In genomic region chr11:45618897-45619296, GRCh38 we compare ENCODE assay signal across 21 cellular contexts. TPM values are rescaled to one million over a fixed set of nuclear protein-coding genes. Genes with fewer than 3 reads are reported as not detected.
"Had no signal": no experiment of that assay in that cellular context is flagged by ENCODE, and none has a peak within 500 bp of the region (broad histone marks: within the 10 kb centered on the region; RNA-seq: fewer than 3 reads in every experiment).

No MANE protein-coding gene starts in this region.

- DNase-seq: KBM-7, MV-4-11, NCI-H1048, NCI-H1105, NCI-H1417, NCI-H1436 treated with DMSO at 0.1 percent for 48 hours, NCI-H1694, NCI-H187 treated with DMSO at 0.1 percent for 48 hours, NCI-H2081, NCI-H2107, NCI-H2227 treated with DMSO at 0.1 percent for 48 hours, NCI-H526 treated with DMSO at 0.1 percent for 48 hours, NCI-H774, Right ventricle myocardium superior, RPMI8226, SIG-M5 had no signal

- H3K4me1 ChIP-seq: SJSA1 had no signal

- H3K36me3 ChIP-seq: SJSA1 had no signal

- H3K27ac ChIP-seq: SJSA1, SK-N-MC had no signal

- H3K9me3 ChIP-seq: SJSA1 had no signal

- H3K4me3 ChIP-seq: SJSA1, SK-N-MC had no signal

RNA-seq across cellular contexts. Expression of gene CHST1, which starts 46.5 kb away (rescaled TPM):
- total RNA-seq: HT-29, MCF 10A, NCI-H460, SJSA1 had no signal
